26 cellular contexts compared by ENCODE assay signal in genomic region chr20:55514498-55514897, GRCh38.
"Had no signal": no experiment of that assay in that cellular context is flagged by ENCODE, and none has a peak within 500 bp of the region (broad histone marks: within the 10 kb centered on the region; RNA-seq: fewer than 3 reads in every experiment).

No MANE protein-coding gene starts in this region.

- H3K9me3 Mint-ChIP-seq: activated B cell treated with CpG ODN at 0.5 μM for 24 hours; activated naive CD8-positive, alpha-beta T cell treated with anti-CD3 and anti-CD28 coated beads for 36 hours; endodermal cell; neural crest cell had no signal

- H3K4me3 Mint-ChIP-seq: activated B cell treated with CpG ODN at 0.5 μM for 24 hours; activated CD4-positive, alpha-beta memory T cell treated with anti-CD3 and anti-CD28 coated beads for 36 hours; activated CD8-positive, alpha-beta memory T cell treated with anti-CD3 and anti-CD28 coated beads, Interleukin-2, amount 10 ng/mL, durations not matched to agents 7 days and 5 days; activated naive CD8-positive, alpha-beta T cell treated with anti-CD3 and anti-CD28 coated beads for 36 hours; activated T-helper 17 cell treated with anti-CD3 and anti-CD28 coated beads, Interleukin-2, amount 50 U/mL, for 72 hours; endodermal cell; memory B cell; naive B cell; neural crest cell had no signal

- H3K27ac Mint-ChIP-seq: activated B cell treated with CpG ODN at 0.5 μM for 24 hours; activated CD4-positive, alpha-beta memory T cell treated with anti-CD3 and anti-CD28 coated beads for 36 hours; activated CD8-positive, alpha-beta memory T cell treated with anti-CD3 and anti-CD28 coated beads, Interleukin-2, amount 10 ng/mL, durations not matched to agents 7 days and 5 days; activated naive CD8-positive, alpha-beta T cell treated with anti-CD3 and anti-CD28 coated beads for 36 hours; activated T-helper 17 cell treated with anti-CD3 and anti-CD28 coated beads, Interleukin-2, amount 50 U/mL, for 72 hours; endodermal cell; memory B cell; naive B cell had no signal

- H3K4me1 Mint-ChIP-seq: activated B cell treated with CpG ODN at 0.5 μM for 24 hours; activated CD8-positive, alpha-beta memory T cell treated with anti-CD3 and anti-CD28 coated beads, Interleukin-2, amount 10 ng/mL, durations not matched to agents 7 days and 5 days; activated naive CD8-positive, alpha-beta T cell treated with anti-CD3 and anti-CD28 coated beads for 36 hours; activated T-helper 17 cell treated with anti-CD3 and anti-CD28 coated beads, Interleukin-2, amount 50 U/mL, for 72 hours; memory B cell; naive B cell had no signal

- FAIRE-seq: colon, frontal cortex had no signal

- H3K4me3 ChIP-seq: dorsolateral prefrontal cortex, mucosa of descending colon, right atrium auricular region, tibial artery had no signal

- H3K4me1 ChIP-seq: right atrium auricular region, tibial artery had no signal

- H3K27me3 Mint-ChIP-seq: activated B cell treated with CpG ODN at 0.5 μM for 24 hours; activated CD4-positive, alpha-beta memory T cell treated with anti-CD3 and anti-CD28 coated beads for 36 hours; activated CD8-positive, alpha-beta memory T cell treated with anti-CD3 and anti-CD28 coated beads, Interleukin-2, amount 10 ng/mL, durations not matched to agents 7 days and 5 days; activated naive CD8-positive, alpha-beta T cell treated with anti-CD3 and anti-CD28 coated beads for 36 hours; activated T-helper 17 cell treated with anti-CD3 and anti-CD28 coated beads, Interleukin-2, amount 50 U/mL, for 72 hours; memory B cell; naive B cell had no signal

- DNase-seq: activated B cell treated with CpG ODN at 0.5 μM for 24 hours; activated CD4-positive, alpha-beta memory T cell treated with anti-CD3 and anti-CD28 coated beads for 36 hours; activated CD4-positive, alpha-beta T cell treated with anti-CD3 and anti-CD28 coated beads for 4 hours; activated CD8-positive, alpha-beta memory T cell treated with anti-CD3 and anti-CD28 coated beads, Interleukin-2, amount 10 ng/mL, durations not matched to agents 7 days and 5 days; activated naive CD4-positive, alpha-beta T cell; activated naive CD8-positive, alpha-beta T cell treated with anti-CD3 and anti-CD28 coated beads for 36 hours; amygdala; caudate nucleus; dorsolateral prefrontal cortex; endodermal cell; erythroblast; head of caudate nucleus; left ventricle myocardium superior; mucosa of descending colon; naive B cell; stimulated activated CD4-positive, alpha-beta T cell treated with anti-CD3 and anti-CD28 coated beads, Interleukin-2, amount 100 ng/mL, for 24 hours; stimulated activated naive CD4-positive, alpha-beta T cell treated with Interleukin-2 at 50 U/mL for 16 hours; substantia nigra; T-helper 9 cell; tibial artery had no signal

- H3K36me3 ChIP-seq: right atrium auricular region, tibial artery had no signal

- H3K27me3 ChIP-seq: dorsolateral prefrontal cortex, right atrium auricular region, tibial artery had no signal

- H3K27ac ChIP-seq: dorsolateral prefrontal cortex, right atrium auricular region, tibial artery had no signal

- ATAC-seq: activated CD8-positive, alpha-beta memory T cell treated with anti-CD3 and anti-CD28 coated beads, Interleukin-2, amount 10 ng/mL, durations not matched to agents 7 days and 5 days; activated T-helper 17 cell treated with anti-CD3 and anti-CD28 coated beads, Interleukin-2, amount 50 U/mL, for 72 hours; left ventricle myocardium superior had no signal
